38 cellular contexts compared by ENCODE assay signal in the genomic region with DNA sequence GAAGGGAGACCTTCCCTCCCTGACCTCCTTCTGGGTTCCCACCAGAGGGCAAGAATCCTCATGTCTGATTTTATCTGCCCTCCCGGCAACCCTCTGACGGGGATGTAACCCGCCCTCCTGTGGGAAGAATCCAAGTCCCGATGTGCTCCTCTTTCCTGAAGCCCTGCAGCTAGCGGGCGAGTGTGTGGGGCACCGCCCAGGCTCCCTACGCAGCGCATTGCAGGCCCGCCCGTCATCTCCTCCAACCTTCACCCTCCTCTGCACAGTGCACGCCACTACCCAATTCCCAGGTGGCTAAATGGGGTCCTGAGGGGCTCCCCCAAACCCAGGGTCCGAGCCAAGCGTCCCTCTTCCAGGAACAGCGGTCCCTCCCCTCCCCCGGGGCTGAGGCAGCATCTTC. TPM values are rescaled to one million over a fixed set of nuclear protein-coding genes. Genes with fewer than 3 reads are reported as not detected.
"Had no signal": no experiment of that assay in that cellular context is flagged by ENCODE, and none has a peak within 500 bp of the region (broad histone marks: within the 10 kb centered on the region; RNA-seq: fewer than 3 reads in every experiment).

No MANE protein-coding gene starts in this region.

- H3K9me3 ChIP-seq: colonic mucosa, esophagus muscularis mucosa, heart right ventricle, left ventricle myocardium inferior, lower lobe of right lung, mucosa of descending colon, prostate gland, right atrium auricular region, thoracic aorta, tibial nerve, upper lobe of right lung, uterus had no signal

- H3K4me3 Mint-ChIP-seq: mesothelial cell of epicardium; naive B cell; natural killer cell treated with Interleukin-12 subunit alpha and Interleukin-12 subunit beta and Interleukin-15 and Interleukin-18, amount 100 ng/mL, for 72 hours; neural crest cell had no signal

- DNase-seq: colonic mucosa; dermis blood vessel endothelial cell; effector memory CD4-positive, alpha-beta T cell; foreskin keratinocyte; glutamatergic neuron; heart right ventricle; hippocampal formation; islet precursor cell; kidney glomerular epithelial cell; left colon; left ventricle myocardium inferior; lower lobe of right lung; mucosa of descending colon; naive B cell; nucleus accumbens; stimulated activated CD4-positive, alpha-beta T cell treated with anti-CD3 and anti-CD28 coated beads, Interleukin-12 subunit alpha, Interleukin-12 subunit beta, amount 100 ng/mL, for 4 hours; stimulated activated CD4-positive, alpha-beta T cell treated with anti-CD3 and anti-CD28 coated beads, Interleukin-1b, Interleukin-23, amount 100 ng/mL, for 48 hours; stimulated activated CD4-positive, alpha-beta T cell treated with anti-CD3 and anti-CD28 coated beads, Interleukin-4, amount 100 ng/mL, for 1 hour; stimulated activated CD8-positive, alpha-beta memory T cell treated with anti-CD3 and anti-CD28 coated beads, Interleukin-4, amount 100 ng/mL, for 48 hours; stimulated activated naive CD8-positive, alpha-beta T cell treated with anti-CD3 and anti-CD28 coated beads, Interleukin-15, Interleukin-2, amounts not matched to agents 100 U/mL and 50 U/mL, for 24 hours; substantia nigra; uterus had no signal

- H3K27ac ChIP-seq: colonic mucosa, esophagus muscularis mucosa, foreskin keratinocyte, heart right ventricle, left ventricle myocardium inferior, lower lobe of right lung, prostate gland, right atrium auricular region, thoracic aorta, tibial nerve, upper lobe of right lung, uterus had no signal

- H3K27ac Mint-ChIP-seq: mesothelial cell of epicardium had no signal

- H3K27me3 ChIP-seq: colonic mucosa, foreskin keratinocyte, right atrium auricular region, tibial nerve, upper lobe of right lung, uterus had no signal

- H3K36me3 Mint-ChIP-seq: mesothelial cell of epicardium; natural killer cell treated with Interleukin-12 subunit alpha and Interleukin-12 subunit beta and Interleukin-15 and Interleukin-18, amount 100 ng/mL, for 72 hours had no signal

- H3K4me1 Mint-ChIP-seq: mesothelial cell of epicardium, neural crest cell had no signal

- H3K4me1 ChIP-seq: colonic mucosa, esophagus muscularis mucosa, foreskin keratinocyte, left ventricle myocardium inferior, lower lobe of right lung, prostate gland, right atrium auricular region, tibial nerve, upper lobe of right lung, uterus had no signal

- H3K36me3 ChIP-seq: colonic mucosa, esophagus muscularis mucosa, left ventricle myocardium inferior, prostate gland, right atrium auricular region, thoracic aorta, tibial nerve, uterus had no signal

- H3K4me3 ChIP-seq: colonic mucosa, esophagus muscularis mucosa, heart right ventricle, left ventricle myocardium inferior, lower lobe of right lung, mucosa of descending colon, prostate gland, right atrium auricular region, smooth muscle cell, thoracic aorta, tibial nerve, upper lobe of right lung, uterus had no signal

- H3K9me3 Mint-ChIP-seq: mesothelial cell of epicardium; naive B cell; natural killer cell treated with Interleukin-12 subunit alpha and Interleukin-12 subunit beta and Interleukin-15 and Interleukin-18, amount 100 ng/mL, for 72 hours; neural crest cell had no signal

- ATAC-seq: foreskin keratinocyte; heart right ventricle; left colon; lower lobe of right lung; mucosa of descending colon; natural killer cell treated with Interleukin-12 subunit alpha and Interleukin-12 subunit beta and Interleukin-15 and Interleukin-18, amount 100 ng/mL, for 72 hours; sciatic nerve; stimulated activated naive CD8-positive, alpha-beta T cell treated with anti-CD3 and anti-CD28 coated beads, Interleukin-15, Interleukin-2, amounts not matched to agents 100 U/mL and 50 U/mL, for 24 hours; upper lobe of right lung had no signal

- H3K4me2 ChIP-seq: smooth muscle cell had no signal

- H3K27me3 Mint-ChIP-seq: naive B cell; natural killer cell treated with Interleukin-12 subunit alpha and Interleukin-12 subunit beta and Interleukin-15 and Interleukin-18, amount 100 ng/mL, for 72 hours had no signal

RNA-seq across cellular contexts. Expression of a gene that starts 7.3 kb away (rescaled TPM):
- total RNA-seq: chondrocyte, dermis blood vessel endothelial cell, endothelial cell of umbilical vein, epithelial cell of proximal tubule, fibroblast of lung, foreskin keratinocyte, neural crest cell, osteocyte, smooth muscle cell had no signal
- polyA plus RNA-seq: endothelial cell of umbilical vein, fibroblast of lung, foreskin keratinocyte, smooth muscle cell had no signal

RNA-seq across cellular contexts. Expression of a gene that starts 18.4 kb away (rescaled TPM):
- total RNA-seq: chondrocyte; colonic mucosa; dermis blood vessel endothelial cell; endothelial cell of umbilical vein; epithelial cell of proximal tubule; esophagus muscularis mucosa; fibroblast of lung; foreskin keratinocyte; left colon; left ventricle myocardium inferior; mesothelial cell of epicardium; mucosa of descending colon; natural killer cell treated with Interleukin-12 subunit alpha and Interleukin-12 subunit beta and Interleukin-15 and Interleukin-18, amount 100 ng/mL, for 72 hours; neural crest cell; osteocyte; right atrium auricular region; smooth muscle cell; thoracic aorta; tibial nerve; uterus had no signal
- polyA plus RNA-seq: endothelial cell of umbilical vein, fibroblast of lung, foreskin keratinocyte, heart right ventricle, smooth muscle cell had no signal

RNA-seq across cellular contexts. Expression of a gene that starts 44.4 kb away (rescaled TPM):
- total RNA-seq: chondrocyte; dermis blood vessel endothelial cell; endothelial cell of umbilical vein; epithelial cell of proximal tubule; fibroblast of lung; foreskin keratinocyte; mesothelial cell of epicardium; natural killer cell treated with Interleukin-12 subunit alpha and Interleukin-12 subunit beta and Interleukin-15 and Interleukin-18, amount 100 ng/mL, for 72 hours; neural crest cell; osteocyte; smooth muscle cell had no signal
- polyA plus RNA-seq: endothelial cell of umbilical vein, fibroblast of lung, foreskin keratinocyte, smooth muscle cell had no signal

RNA-seq across cellular contexts. Expression of a gene that starts 57.9 kb away (rescaled TPM):
- total RNA-seq: chondrocyte, dermis blood vessel endothelial cell, endothelial cell of umbilical vein, fibroblast of lung, foreskin keratinocyte, lower lobe of right lung, osteocyte, thoracic aorta, upper lobe of right lung had no signal
- polyA plus RNA-seq: endothelial cell of umbilical vein, fibroblast of lung, foreskin keratinocyte had no signal
